21 cellular contexts compared by ENCODE assay signal in the genomic region with DNA sequence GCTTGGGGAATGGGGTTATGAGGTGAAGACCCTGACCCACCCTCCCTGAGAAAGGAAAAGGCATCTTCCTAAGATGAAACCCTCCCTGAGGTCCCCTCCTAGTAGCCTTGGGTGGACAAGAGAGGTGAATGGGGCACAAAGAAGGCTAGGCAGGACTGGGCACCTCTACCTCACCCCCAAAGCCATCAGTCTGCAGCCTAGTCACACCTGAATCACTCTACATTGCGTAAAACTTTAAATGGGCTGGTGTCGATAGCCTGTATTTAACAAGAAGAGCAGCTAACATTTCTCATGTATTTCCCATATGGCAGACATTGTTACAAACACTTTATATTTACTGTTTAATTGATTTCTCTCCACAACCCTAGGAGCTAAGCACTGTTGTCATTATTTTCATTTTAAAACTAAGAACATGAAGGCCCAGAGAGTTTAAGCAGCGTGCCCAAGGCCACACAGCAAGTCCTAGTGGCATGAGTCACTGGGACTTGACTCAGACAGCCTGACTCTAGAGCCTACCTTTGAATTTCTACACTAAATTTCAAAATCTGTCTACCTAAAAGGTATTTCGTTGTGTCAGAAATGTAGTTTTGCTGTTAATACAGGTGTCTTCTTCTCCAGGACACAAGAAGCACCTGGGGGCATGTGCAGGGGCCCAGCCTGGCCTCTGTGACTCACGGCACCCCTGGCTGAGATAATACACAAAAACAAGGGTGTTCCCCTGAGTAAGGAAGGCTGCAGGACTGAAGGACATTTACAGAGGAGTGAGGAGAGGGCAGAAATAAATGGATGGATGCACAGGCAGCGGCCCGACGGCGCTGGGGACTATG. TPM values are rescaled to one million over a fixed set of nuclear protein-coding genes. Genes with fewer than 3 reads are reported as not detected.
"Had no signal": no experiment of that assay in that cellular context is flagged by ENCODE, and none has a peak within 500 bp of the region (broad histone marks: within the 10 kb centered on the region; RNA-seq: fewer than 3 reads in every experiment).

No MANE protein-coding gene starts in this region.

- H3K27me3 ChIP-seq: body of pancreas, tibial nerve had no signal

- H3K27ac Mint-ChIP-seq: activated naive CD8-positive, alpha-beta T cell; naive thymus-derived CD8-positive, alpha-beta T cell; stimulated activated naive B cell treated with anti-CD40 and anti-IgM and Interleukin-4, amounts not matched to agents 10 μg/mL and 1 μg/mL and 100 μg/mL, for 72 hours had no signal

- H3K9me3 ChIP-seq: body of pancreas, mucosa of descending colon, neutrophil, tibial nerve had no signal

- H3K36me3 ChIP-seq: neutrophil, tibial nerve had no signal

- FAIRE-seq: islet of Langerhans had no signal

- H3K4me1 Mint-ChIP-seq: stimulated activated naive B cell treated with anti-CD40 and anti-IgM and Interleukin-4, amounts not matched to agents 10 μg/mL and 1 μg/mL and 100 μg/mL, for 72 hours had no signal

- H3K9me3 Mint-ChIP-seq: central memory CD8-positive, alpha-beta T cell; naive thymus-derived CD8-positive, alpha-beta T cell; stimulated activated naive B cell treated with anti-CD40 and anti-IgM and Interleukin-4, amounts not matched to agents 10 μg/mL and 1 μg/mL and 100 μg/mL, for 72 hours had no signal

- H3K4me3 ChIP-seq: body of pancreas, mucosa of descending colon, tibial nerve had no signal

- H3K4me3 Mint-ChIP-seq: activated naive CD8-positive, alpha-beta T cell; central memory CD8-positive, alpha-beta T cell; naive thymus-derived CD8-positive, alpha-beta T cell; stimulated activated naive B cell treated with anti-CD40 and anti-IgM and Interleukin-4, amounts not matched to agents 10 μg/mL and 1 μg/mL and 100 μg/mL, for 72 hours had no signal

- DNase-seq: activated CD4-positive, alpha-beta T cell treated with anti-CD3 and anti-CD28 coated beads, Interleukin-2, amount 50 U/mL, for 4 hours; activated CD4-positive, CD25-positive, alpha-beta regulatory T cell treated with anti-CD3 and anti-CD28 coated beads, Interleukin-2, amount 50 U/mL, for 72 hours; activated gamma-delta T cell treated with Interleukin-2 at 50 U/mL for 16 hours; amygdala; body of pancreas; cortex of kidney; effector CD8-positive, alpha-beta T cell; mucosa of descending colon; stimulated activated CD4-positive, alpha-beta T cell treated with anti-CD3 and anti-CD28 coated beads, Interleukin-2, amount 100 ng/mL, for 48 hours; stimulated activated naive B cell treated with anti-CD40 and anti-IgM and Interleukin-4, amounts not matched to agents 10 μg/mL and 1 μg/mL and 100 μg/mL, for 72 hours; T-helper 1 cell; T1000 had no signal

- H3K4me1 ChIP-seq: body of pancreas, tibial nerve had no signal

- H3K27ac ChIP-seq: body of pancreas, neutrophil, tibial nerve had no signal

- ATAC-seq: body of pancreas; left lobe of liver; mucosa of descending colon; naive thymus-derived CD8-positive, alpha-beta T cell; SK-N-SH treated with all-trans-retinoic acid at 6 μM for 48 hours; stimulated activated naive B cell treated with anti-CD40 and anti-IgM and Interleukin-4, amounts not matched to agents 10 μg/mL and 1 μg/mL and 100 μg/mL, for 72 hours had no signal

- H3K36me3 Mint-ChIP-seq: activated naive CD8-positive, alpha-beta T cell; naive thymus-derived CD8-positive, alpha-beta T cell; stimulated activated naive B cell treated with anti-CD40 and anti-IgM and Interleukin-4, amounts not matched to agents 10 μg/mL and 1 μg/mL and 100 μg/mL, for 72 hours had no signal

RNA-seq across cellular contexts. Expression of a gene that starts 3.4 kb away (rescaled TPM):
- total RNA-seq: lung microvascular endothelial cell; naive thymus-derived CD8-positive, alpha-beta T cell; tibial nerve had no signal

RNA-seq across cellular contexts. Expression of a gene that starts 55.1 kb away (rescaled TPM):
- total RNA-seq: lung microvascular endothelial cell had no signal

RNA-seq across cellular contexts. Expression of a gene that starts 55.5 kb away (rescaled TPM):
- total RNA-seq: lung microvascular endothelial cell; naive thymus-derived CD8-positive, alpha-beta T cell had no signal
